ENCODE assay signal across 25 cellular contexts in the genomic region with DNA sequence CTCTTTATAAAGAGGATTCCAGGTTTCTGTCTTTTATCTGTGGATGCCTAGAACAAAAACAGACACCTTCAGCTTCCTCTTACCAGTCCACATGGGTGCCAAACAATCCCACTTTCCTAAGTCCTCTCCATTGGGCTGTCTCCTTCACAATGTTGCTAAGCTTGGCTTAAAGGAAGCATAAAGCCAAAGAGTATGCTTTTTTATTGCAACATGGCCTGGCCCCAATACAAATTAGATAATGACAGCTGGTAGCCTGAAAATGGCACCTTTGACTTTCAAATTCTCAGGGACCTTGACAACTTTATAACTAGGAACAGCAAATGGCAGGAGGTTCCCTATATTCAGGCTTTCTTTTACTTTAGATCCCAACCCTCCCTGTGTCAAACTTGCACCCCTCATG.
"Had no signal": no experiment of that assay in that cellular context is flagged by ENCODE, and none has a peak within 500 bp of the region (broad histone marks: within the 10 kb centered on the region; RNA-seq: fewer than 3 reads in every experiment).

No MANE protein-coding gene starts in this region.

- H3K4me3 Mint-ChIP-seq: activated CD4-positive, alpha-beta T cell treated with anti-CD3 and anti-CD28 coated beads, Interleukin-2, amount 10 ng/mL, durations not matched to agents 24 days and 14 days; activated CD8-positive, alpha-beta T cell treated with anti-CD3 and anti-CD28 coated beads for 36 hours; activated T-cell treated with anti-CD3 and anti-CD28 coated beads, Interleukin-2, amount 50 U/mL, for 72 hours; activated T-helper 17 cell treated with anti-CD3 and anti-CD28 coated beads, Interleukin-2, amount 50 U/mL, for 72 hours; brain had no signal

- H3K27me3 ChIP-seq: adrenal gland had no signal

- DNase-seq: activated CD4-positive, alpha-beta T cell treated with anti-CD3 and anti-CD28 coated beads, Interleukin-2, amount 10 ng/mL, durations not matched to agents 24 days and 14 days; activated CD4-positive, alpha-beta T cell treated with anti-CD3 and anti-CD28 coated beads, Interleukin-2, amount 50 U/mL, for 4 hours; activated CD8-positive, alpha-beta T cell treated with anti-CD3 and anti-CD28 coated beads for 36 hours; activated effector memory CD4-positive, alpha-beta T cell treated with anti-CD3 and anti-CD28 coated beads, Interleukin-2, amount 50 U/mL, for 16 hours; activated naive CD4-positive, alpha-beta T cell; activated naive CD4-positive, alpha-beta T cell treated with anti-CD3 and anti-CD28 coated beads, Interleukin-2, amount 50 U/mL, for 16 hours; activated T-cell treated with anti-CD3 and anti-CD28 coated beads, Interleukin-2, amount 50 U/mL, for 1 hour; activated T-cell treated with anti-CD3 and anti-CD28 coated beads, Interleukin-2, amount 50 U/mL, for 72 hours; adrenal gland; central memory CD4-positive, alpha-beta T cell; Kasumi-1; KG1; NCI-H1092 treated with DMSO at 0.1 percent for 48 hours; NCI-H1694; NCI-H1930; NCI-H2081 treated with DMSO at 0.1 percent for 48 hours; NCI-H226; NCI-H446 treated with DMSO at 0.1 percent for 48 hours; NCI-H524; NCI-H69; NCI-H82; Right ventricle myocardium superior; T1000 had no signal

- H3K4me1 Mint-ChIP-seq: activated CD4-positive, alpha-beta T cell treated with anti-CD3 and anti-CD28 coated beads, Interleukin-2, amount 10 ng/mL, durations not matched to agents 24 days and 14 days; brain had no signal

- H3K4me1 ChIP-seq: adrenal gland had no signal

- H3K27ac ChIP-seq: adrenal gland had no signal

- H3K4me3 ChIP-seq: adrenal gland had no signal

- H3K36me3 Mint-ChIP-seq: brain had no signal

- H3K9me3 ChIP-seq: adrenal gland had no signal

- H3K36me3 ChIP-seq: adrenal gland had no signal

- ATAC-seq: activated CD8-positive, alpha-beta T cell treated with anti-CD3 and anti-CD28 coated beads for 36 hours; activated T-cell treated with anti-CD3 and anti-CD28 coated beads, Interleukin-2, amount 50 U/mL, for 72 hours; activated T-helper 17 cell treated with anti-CD3 and anti-CD28 coated beads, Interleukin-2, amount 50 U/mL, for 72 hours had no signal

- H3K27ac Mint-ChIP-seq: activated CD4-positive, alpha-beta T cell treated with anti-CD3 and anti-CD28 coated beads, Interleukin-2, amount 10 ng/mL, durations not matched to agents 24 days and 14 days; activated CD8-positive, alpha-beta T cell treated with anti-CD3 and anti-CD28 coated beads for 36 hours; activated T-cell treated with anti-CD3 and anti-CD28 coated beads, Interleukin-2, amount 50 U/mL, for 72 hours; activated T-helper 17 cell treated with anti-CD3 and anti-CD28 coated beads, Interleukin-2, amount 50 U/mL, for 72 hours; brain had no signal
